ENCODE assay signal across 2 cellular contexts in the genomic region with DNA sequence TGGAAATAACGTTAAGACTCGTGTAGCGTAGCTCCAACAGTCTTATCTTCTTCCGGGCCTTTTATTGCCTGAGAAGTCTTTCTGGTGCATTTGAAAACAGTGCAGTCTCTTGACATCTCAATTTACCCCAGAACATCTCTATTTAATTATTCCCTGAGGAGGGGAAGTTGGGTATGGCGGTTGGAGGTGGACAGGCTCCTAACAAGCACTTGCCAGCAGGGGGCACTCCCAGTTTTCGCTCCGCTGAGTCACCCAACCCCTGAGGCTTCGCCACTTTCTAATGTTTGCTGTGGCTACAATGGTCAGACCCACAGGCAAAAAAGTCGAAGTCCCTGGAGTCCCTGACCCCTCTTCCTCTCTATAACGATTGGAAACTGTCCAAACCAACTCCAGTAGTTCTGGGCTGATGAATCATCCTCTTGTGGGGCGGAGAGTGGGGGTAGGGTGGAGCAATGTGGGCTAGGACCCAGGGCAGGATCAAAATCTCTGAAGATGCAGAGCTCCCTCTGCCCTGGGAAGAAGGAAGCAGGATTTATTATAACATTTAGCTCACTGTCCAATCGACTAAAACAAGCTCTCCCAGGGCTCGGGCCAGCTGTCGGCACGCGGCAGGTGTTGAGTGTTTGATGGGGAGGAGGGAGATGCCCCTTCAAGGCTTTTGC.
A peak's percentile ranks its signal among the peaks of the same experiment; 100 is the strongest.
TF ChIP-seq lines count a peak whose summit lies in the region.

No MANE protein-coding gene starts in this region.

TF ChIP-seq in GM23338, 12 proteins besides CTCF, POLR2A, EP300 and RAD21 (continued from another document and continues in another):
- TF ChIP-seq, protein P1, sequence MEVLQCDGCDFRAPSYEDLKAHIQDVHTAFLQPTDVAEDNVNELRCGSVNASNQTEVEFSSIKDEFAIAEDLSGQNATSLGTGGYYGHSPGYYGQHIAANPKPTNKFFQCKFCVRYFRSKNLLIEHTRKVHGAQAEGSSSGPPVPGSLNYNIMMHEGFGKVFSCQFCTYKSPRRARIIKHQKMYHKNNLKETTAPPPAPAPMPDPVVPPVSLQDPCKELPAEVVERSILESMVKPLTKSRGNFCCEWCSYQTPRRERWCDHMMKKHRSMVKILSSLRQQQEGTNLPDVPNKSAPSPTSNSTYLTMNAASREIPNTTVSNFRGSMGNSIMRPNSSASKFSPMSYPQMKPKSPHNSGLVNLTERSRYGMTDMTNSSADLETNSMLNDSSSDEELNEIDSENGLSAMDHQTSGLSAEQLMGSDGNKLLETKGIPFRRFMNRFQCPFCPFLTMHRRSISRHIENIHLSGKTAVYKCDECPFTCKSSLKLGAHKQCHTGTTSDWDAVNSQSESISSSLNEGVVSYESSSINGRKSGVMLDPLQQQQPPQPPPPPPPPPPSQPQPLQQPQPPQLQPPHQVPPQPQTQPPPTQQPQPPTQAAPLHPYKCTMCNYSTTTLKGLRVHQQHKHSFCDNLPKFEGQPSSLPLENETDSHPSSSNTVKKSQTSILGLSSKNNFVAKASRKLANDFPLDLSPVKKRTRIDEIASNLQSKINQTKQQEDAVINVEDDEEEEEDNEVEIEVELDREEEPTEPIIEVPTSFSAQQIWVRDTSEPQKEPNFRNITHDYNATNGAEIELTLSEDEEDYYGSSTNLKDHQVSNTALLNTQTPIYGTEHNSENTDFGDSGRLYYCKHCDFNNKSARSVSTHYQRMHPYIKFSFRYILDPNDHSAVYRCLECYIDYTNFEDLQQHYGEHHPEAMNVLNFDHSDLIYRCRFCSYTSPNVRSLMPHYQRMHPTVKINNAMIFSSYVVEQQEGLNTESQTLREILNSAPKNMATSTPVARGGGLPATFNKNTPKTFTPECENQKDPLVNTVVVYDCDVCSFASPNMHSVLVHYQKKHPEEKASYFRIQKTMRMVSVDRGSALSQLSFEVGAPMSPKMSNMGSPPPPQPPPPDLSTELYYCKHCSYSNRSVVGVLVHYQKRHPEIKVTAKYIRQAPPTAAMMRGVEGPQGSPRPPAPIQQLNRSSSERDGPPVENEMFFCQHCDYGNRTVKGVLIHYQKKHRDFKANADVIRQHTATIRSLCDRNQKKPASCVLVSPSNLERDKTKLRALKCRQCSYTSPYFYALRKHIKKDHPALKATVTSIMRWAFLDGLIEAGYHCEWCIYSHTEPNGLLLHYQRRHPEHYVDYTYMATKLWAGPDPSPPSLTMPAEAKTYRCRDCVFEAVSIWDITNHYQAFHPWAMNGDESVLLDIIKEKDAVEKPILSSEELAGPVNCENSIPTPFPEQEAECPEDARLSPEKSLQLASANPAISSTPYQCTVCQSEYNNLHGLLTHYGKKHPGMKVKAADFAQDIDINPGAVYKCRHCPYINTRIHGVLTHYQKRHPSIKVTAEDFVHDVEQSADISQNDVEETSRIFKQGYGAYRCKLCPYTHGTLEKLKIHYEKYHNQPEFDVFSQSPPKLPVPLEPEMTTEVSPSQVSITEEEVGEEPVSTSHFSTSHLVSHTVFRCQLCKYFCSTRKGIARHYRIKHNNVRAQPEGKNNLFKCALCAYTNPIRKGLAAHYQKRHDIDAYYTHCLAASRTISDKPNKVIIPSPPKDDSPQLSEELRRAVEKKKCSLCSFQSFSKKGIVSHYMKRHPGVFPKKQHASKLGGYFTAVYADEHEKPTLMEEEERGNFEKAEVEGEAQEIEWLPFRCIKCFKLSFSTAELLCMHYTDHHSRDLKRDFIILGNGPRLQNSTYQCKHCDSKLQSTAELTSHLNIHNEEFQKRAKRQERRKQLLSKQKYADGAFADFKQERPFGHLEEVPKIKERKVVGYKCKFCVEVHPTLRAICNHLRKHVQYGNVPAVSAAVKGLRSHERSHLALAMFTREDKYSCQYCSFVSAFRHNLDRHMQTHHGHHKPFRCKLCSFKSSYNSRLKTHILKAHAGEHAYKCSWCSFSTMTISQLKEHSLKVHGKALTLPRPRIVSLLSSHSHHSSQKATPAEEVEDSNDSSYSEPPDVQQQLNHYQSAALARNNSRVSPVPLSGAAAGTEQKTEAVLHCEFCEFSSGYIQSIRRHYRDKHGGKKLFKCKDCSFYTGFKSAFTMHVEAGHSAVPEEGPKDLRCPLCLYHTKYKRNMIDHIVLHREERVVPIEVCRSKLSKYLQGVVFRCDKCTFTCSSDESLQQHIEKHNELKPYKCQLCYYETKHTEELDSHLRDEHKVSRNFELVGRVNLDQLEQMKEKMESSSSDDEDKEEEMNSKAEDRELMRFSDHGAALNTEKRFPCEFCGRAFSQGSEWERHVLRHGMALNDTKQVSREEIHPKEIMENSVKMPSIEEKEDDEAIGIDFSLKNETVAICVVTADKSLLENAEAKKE (CRISPR knock-in tag; IDR thresholded peaks at IDR 0.05) = no peak
- TF ChIP-seq ZNF331 (CRISPR knock-in tag; IDR thresholded peaks at IDR 0.05; ENCODE audit: low read depth) = no peak
- no peak for TF ChIP-seq ZNF114 (CRISPR knock-in tag; IDR thresholded peaks at IDR 0.05)
- TF ChIP-seq POLR2AphosphoS5 (IDR thresholded peaks at IDR 0.05; ENCODE audit: low read depth) = no peak
- TF ChIP-seq STAT1 (IDR thresholded peaks at IDR 0.05; ENCODE audit: unreplicated experiment) = no peak
- no peak for TF ChIP-seq EZH2 (IDR thresholded peaks at IDR 0.05; ENCODE audit: low read depth, unreplicated experiment)
- TF ChIP-seq, protein P2, sequence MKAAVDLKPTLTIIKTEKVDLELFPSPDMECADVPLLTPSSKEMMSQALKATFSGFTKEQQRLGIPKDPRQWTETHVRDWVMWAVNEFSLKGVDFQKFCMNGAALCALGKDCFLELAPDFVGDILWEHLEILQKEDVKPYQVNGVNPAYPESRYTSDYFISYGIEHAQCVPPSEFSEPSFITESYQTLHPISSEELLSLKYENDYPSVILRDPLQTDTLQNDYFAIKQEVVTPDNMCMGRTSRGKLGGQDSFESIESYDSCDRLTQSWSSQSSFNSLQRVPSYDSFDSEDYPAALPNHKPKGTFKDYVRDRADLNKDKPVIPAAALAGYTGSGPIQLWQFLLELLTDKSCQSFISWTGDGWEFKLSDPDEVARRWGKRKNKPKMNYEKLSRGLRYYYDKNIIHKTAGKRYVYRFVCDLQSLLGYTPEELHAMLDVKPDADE (IDR thresholded peaks at IDR 0.05) = no peak
- no peak for TF ChIP-seq CREB1 (CRISPR knock-in tag; IDR thresholded peaks at IDR 0.05; ENCODE audit: low read depth)

TF ChIP-seq in liver, 16 proteins besides CTCF, POLR2A, EP300 and RAD21 (continued from another document):
- TF ChIP-seq, protein P3, sequence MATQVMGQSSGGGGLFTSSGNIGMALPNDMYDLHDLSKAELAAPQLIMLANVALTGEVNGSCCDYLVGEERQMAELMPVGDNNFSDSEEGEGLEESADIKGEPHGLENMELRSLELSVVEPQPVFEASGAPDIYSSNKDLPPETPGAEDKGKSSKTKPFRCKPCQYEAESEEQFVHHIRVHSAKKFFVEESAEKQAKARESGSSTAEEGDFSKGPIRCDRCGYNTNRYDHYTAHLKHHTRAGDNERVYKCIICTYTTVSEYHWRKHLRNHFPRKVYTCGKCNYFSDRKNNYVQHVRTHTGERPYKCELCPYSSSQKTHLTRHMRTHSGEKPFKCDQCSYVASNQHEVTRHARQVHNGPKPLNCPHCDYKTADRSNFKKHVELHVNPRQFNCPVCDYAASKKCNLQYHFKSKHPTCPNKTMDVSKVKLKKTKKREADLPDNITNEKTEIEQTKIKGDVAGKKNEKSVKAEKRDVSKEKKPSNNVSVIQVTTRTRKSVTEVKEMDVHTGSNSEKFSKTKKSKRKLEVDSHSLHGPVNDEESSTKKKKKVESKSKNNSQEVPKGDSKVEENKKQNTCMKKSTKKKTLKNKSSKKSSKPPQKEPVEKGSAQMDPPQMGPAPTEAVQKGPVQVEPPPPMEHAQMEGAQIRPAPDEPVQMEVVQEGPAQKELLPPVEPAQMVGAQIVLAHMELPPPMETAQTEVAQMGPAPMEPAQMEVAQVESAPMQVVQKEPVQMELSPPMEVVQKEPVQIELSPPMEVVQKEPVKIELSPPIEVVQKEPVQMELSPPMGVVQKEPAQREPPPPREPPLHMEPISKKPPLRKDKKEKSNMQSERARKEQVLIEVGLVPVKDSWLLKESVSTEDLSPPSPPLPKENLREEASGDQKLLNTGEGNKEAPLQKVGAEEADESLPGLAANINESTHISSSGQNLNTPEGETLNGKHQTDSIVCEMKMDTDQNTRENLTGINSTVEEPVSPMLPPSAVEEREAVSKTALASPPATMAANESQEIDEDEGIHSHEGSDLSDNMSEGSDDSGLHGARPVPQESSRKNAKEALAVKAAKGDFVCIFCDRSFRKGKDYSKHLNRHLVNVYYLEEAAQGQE (IDR thresholded peaks at IDR 0.05) = no peak
- TF ChIP-seq SP1 (IDR thresholded peaks at IDR 0.05) = peak; percentile 24
- no peak for TF ChIP-seq TAF1 (conservative IDR thresholded peaks at IDR 0.05)
- TF ChIP-seq FOXA2 (IDR thresholded peaks at IDR 0.05) = no peak
- no peak for TF ChIP-seq HNF4A (conservative IDR thresholded peaks at IDR 0.05)
- no peak for TF ChIP-seq FOXA1 (IDR thresholded peaks at IDR 0.05)
- TF ChIP-seq, protein P4, sequence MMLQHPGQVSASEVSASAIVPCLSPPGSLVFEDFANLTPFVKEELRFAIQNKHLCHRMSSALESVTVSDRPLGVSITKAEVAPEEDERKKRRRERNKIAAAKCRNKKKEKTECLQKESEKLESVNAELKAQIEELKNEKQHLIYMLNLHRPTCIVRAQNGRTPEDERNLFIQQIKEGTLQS (IDR thresholded peaks at IDR 0.05) = no peak
- TF ChIP-seq YY1 (IDR thresholded peaks at IDR 0.05) = no peak
- TF ChIP-seq, protein P5, sequence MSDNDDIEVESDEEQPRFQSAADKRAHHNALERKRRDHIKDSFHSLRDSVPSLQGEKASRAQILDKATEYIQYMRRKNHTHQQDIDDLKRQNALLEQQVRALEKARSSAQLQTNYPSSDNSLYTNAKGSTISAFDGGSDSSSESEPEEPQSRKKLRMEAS (IDR thresholded peaks at IDR 0.05) = no peak
- no peak for TF ChIP-seq EGR1 (IDR thresholded peaks at IDR 0.05; ENCODE audit: low read depth in 2 of 2)
- peak; percentile 84 for TF ChIP-seq NR2F2 (IDR thresholded peaks at IDR 0.05)
- TF ChIP-seq JUND (IDR thresholded peaks at IDR 0.05) = peak; percentile 81 to 86
- no peak for TF ChIP-seq HNF4G (IDR thresholded peaks at IDR 0.05)
- TF ChIP-seq, protein P6, sequence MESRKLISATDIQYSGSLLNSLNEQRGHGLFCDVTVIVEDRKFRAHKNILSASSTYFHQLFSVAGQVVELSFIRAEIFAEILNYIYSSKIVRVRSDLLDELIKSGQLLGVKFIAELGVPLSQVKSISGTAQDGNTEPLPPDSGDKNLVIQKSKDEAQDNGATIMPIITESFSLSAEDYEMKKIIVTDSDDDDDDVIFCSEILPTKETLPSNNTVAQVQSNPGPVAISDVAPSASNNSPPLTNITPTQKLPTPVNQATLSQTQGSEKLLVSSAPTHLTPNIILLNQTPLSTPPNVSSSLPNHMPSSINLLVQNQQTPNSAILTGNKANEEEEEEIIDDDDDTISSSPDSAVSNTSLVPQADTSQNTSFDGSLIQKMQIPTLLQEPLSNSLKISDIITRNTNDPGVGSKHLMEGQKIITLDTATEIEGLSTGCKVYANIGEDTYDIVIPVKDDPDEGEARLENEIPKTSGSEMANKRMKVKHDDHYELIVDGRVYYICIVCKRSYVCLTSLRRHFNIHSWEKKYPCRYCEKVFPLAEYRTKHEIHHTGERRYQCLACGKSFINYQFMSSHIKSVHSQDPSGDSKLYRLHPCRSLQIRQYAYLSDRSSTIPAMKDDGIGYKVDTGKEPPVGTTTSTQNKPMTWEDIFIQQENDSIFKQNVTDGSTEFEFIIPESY (IDR thresholded peaks at IDR 0.05) = no peak
